25 cellular contexts compared by ENCODE assay signal in genomic region chr5:157599565-157599964, GRCh38. TPM values are rescaled to one million over a fixed set of nuclear protein-coding genes. Genes with fewer than 3 reads are reported as not detected.
DNase-seq lines count a peak whose midpoint lies in the region; ATAC-seq and TF ChIP-seq lines count a peak whose summit lies in the region.
"Had no signal": no experiment of that assay in that cellular context is flagged by ENCODE, and none has a peak within 500 bp of the region (broad histone marks: within the 10 kb centered on the region; RNA-seq: fewer than 3 reads in every experiment).

No MANE protein-coding gene starts in this region.

- in situ Hi-C loops in IMR-90 (cut with MboI; ENCODE audit: low sequenced_read_pairs), result no loop called here

- intact Hi-C loops in activated naive CD4-positive, alpha-beta T cell treated with anti-CD3 and anti-CD28 coated beads for 36 hours (cut with micrococcal nuclease), result no loop called here
- intact Hi-C loops in IMR-90 (cut with micrococcal nuclease), result no loop called here
- intact Hi-C loops in activated CD4-positive, alpha-beta memory T cell treated with anti-CD3 and anti-CD28 coated beads for 36 hours (cut with micrococcal nuclease), result loop anchor here (1.0 to 10.0 kb wide), 3 partner anchors 8 to 442 kb away; no protein-coding TSS in a partner anchor

- dilution Hi-C loops in IMR-90 (cut with HindIII; ENCODE audit: low sequenced_read_pairs, unreplicated experiment), result no loop called here

- ATAC-seq in IMR-90 (ENCODE audit: low read depth) (no peak), GM21825 (IDR thresholded peaks at IDR 0.05; ENCODE audit: unreplicated experiment) (no peak)
- ATAC-seq in stimulated activated memory B cell treated with anti-CD40 and anti-IgM and Interleukin-4, amounts not matched to agents 10 μg/mL and 1 μg/mL and 100 μg/mL, for 72 hours, result no peak
- ATAC-seq: Panc1, sciatic nerve, T-cell had no signal

- no peaks in the 10 kb centered on the region for H3K27me3 Mint-ChIP-seq in activated naive CD4-positive, alpha-beta T cell treated with anti-CD3 and anti-CD28 coated beads for 36 hours (ENCODE audit: low read depth)
- no peaks in the 10 kb centered on the region for H3K27me3 Mint-ChIP-seq in activated naive CD4-positive, alpha-beta T cell treated with anti-CD3 and anti-CD28 coated beads, Interleukin-2, amount 10 ng/mL, durations not matched to agents 7 days and 5 days
- no peaks in the 10 kb centered on the region for H3K27me3 Mint-ChIP-seq in activated CD4-positive, alpha-beta memory T cell treated with anti-CD3 and anti-CD28 coated beads for 36 hours
- H3K27me3 Mint-ChIP-seq in stimulated activated memory B cell treated with anti-CD40 and anti-IgM and Interleukin-4, amounts not matched to agents 10 μg/mL and 1 μg/mL and 100 μg/mL, for 72 hours, result no peaks in the 10 kb centered on the region
- H3K27me3 Mint-ChIP-seq in neural progenitor cell (ENCODE audit: insufficient read depth, low read depth), result peaks cover 5% of the 10 kb centered on the region
- H3K27me3 Mint-ChIP-seq: CD4-positive, alpha-beta memory T cell had no signal

- H2AK5ac ChIP-seq in IMR-90 (ENCODE audit: low read depth, low read length), result no peak overlapping the region

- H3K4me2 ChIP-seq in IMR-90 (ENCODE audit: low read depth, low read length) (no peak overlapping the region), neural progenitor cell (no peak overlapping the region)

- no peak for DNase-seq in activated naive CD4-positive, alpha-beta T cell treated with anti-CD3 and anti-CD28 coated beads for 36 hours
- DNase-seq in activated naive CD4-positive, alpha-beta T cell treated with anti-CD3 and anti-CD28 coated beads, Interleukin-2, amount 10 ng/mL, durations not matched to agents 7 days and 5 days, result no peak
- DNase-seq in IMR-90 (no peak), neural progenitor cell (ENCODE audit: low spot score) (no peak)
- DNase-seq in activated CD4-positive, alpha-beta memory T cell treated with anti-CD3 and anti-CD28 coated beads for 36 hours, result no peak
- DNase-seq: activated CD8-positive, alpha-beta memory T cell treated with anti-CD3 and anti-CD28 coated beads for 24 hours; amygdala; CD4-positive, alpha-beta memory T cell; islet precursor cell; Kasumi-1; NCI-H1092; NCI-H2029; NCI-H345; NCI-H774; SJCRH30; T-cell had no signal

- TF ChIP-seq CTCF in IMR-90 (conservative IDR thresholded peaks at IDR 0.05; ENCODE audit: low read depth, low read length), result no peak
- no peak for TF ChIP-seq CTCF in neural progenitor cell (IDR thresholded peaks at IDR 0.05)

- H2BK5ac ChIP-seq in IMR-90 (ENCODE audit: low read depth, low read length, poor library complexity, severe bottlenecking), result no peak overlapping the region

- no peak overlapping the region for H2BK20ac ChIP-seq in IMR-90 (ENCODE audit: low read depth, low read length)

- no peak for TF ChIP-seq RAD21 in IMR-90 (IDR thresholded peaks at IDR 0.05; ENCODE audit: low read length)

- no peaks in the 10 kb centered on the region for H4K20me1 ChIP-seq in IMR-90 (ENCODE audit: insufficient read depth, low read length)
- no peaks in the 10 kb centered on the region for H4K20me1 ChIP-seq in neural progenitor cell (ENCODE audit: low read depth)

- TF ChIP-seq POLR2A in IMR-90 (IDR thresholded peaks at IDR 0.05; ENCODE audit: low read depth, low read length), result no peak

- peaks cover 97% of the 10 kb centered on the region for H3K4me1 Mint-ChIP-seq in activated naive CD4-positive, alpha-beta T cell treated with anti-CD3 and anti-CD28 coated beads for 36 hours (ENCODE audit: low read depth)
- H3K4me1 Mint-ChIP-seq in activated naive CD4-positive, alpha-beta T cell treated with anti-CD3 and anti-CD28 coated beads, Interleukin-2, amount 10 ng/mL, durations not matched to agents 7 days and 5 days, result peaks cover 97% of the 10 kb centered on the region
- peaks cover 95% of the 10 kb centered on the region for H3K4me1 Mint-ChIP-seq in activated CD4-positive, alpha-beta memory T cell treated with anti-CD3 and anti-CD28 coated beads for 36 hours (ENCODE audit: low read depth)
- H3K4me1 Mint-ChIP-seq in stimulated activated memory B cell treated with anti-CD40 and anti-IgM and Interleukin-4, amounts not matched to agents 10 μg/mL and 1 μg/mL and 100 μg/mL, for 72 hours, result peaks cover 83% of the 10 kb centered on the region
- peaks cover 5% of the 10 kb centered on the region for H3K4me1 Mint-ChIP-seq in neural progenitor cell

- H3K9ac ChIP-seq in IMR-90 (ENCODE audit: low read depth, low read length), result no peak overlapping the region
- H3K9ac ChIP-seq in neural progenitor cell, result no peak overlapping the region

- no peak overlapping the region for H3K23ac ChIP-seq in IMR-90 (ENCODE audit: low read depth, low read length)

- H2BK15ac ChIP-seq in IMR-90 (ENCODE audit: low read depth, low read length), result no peak overlapping the region

- POLR2A ChIA-PET in IMR-90 (lab: Charles Lee; ENCODE audit: unreplicated experiment), result no interaction called here
- POLR2A ChIA-PET in activated CD4-positive, alpha-beta memory T cell treated with anti-CD3 and anti-CD28 coated beads for 36 hours (lab: Charles Lee), result interaction anchor here (0.7 to 0.9 kb wide), 2 partner anchors 8 to 13 kb away, joined by 3 read pairs; no protein-coding TSS in a partner anchor

- H3K4me3 ChIP-seq in IMR-90 (ENCODE audit: insufficient read depth, low read depth, low read length) (no peak overlapping the region), neural progenitor cell (no peak overlapping the region)
- H3K4me3 ChIP-seq: coronary artery, SJCRH30 had no signal

- WGBS in IMR-90 (ENCODE audit: extremely low coverage in 2 of 2, insufficient read length in 1 of 2), 2 experiments, result no CpG with 5 or more reads among the region's 3 CpGs

- BruUV-seq in IMR-90 (replicated peaks; lab: Mats Ljungman, UMichigan), result no TSS peak

- H3K4ac ChIP-seq in IMR-90 (ENCODE audit: low read depth, low read length), result no peak overlapping the region

- no peaks in the 10 kb centered on the region for H3K79me1 ChIP-seq in IMR-90 (ENCODE audit: low read depth in 1 of 2, low read length in 2 of 2)

- H3K79me2 ChIP-seq in neural progenitor cell (ENCODE audit: low read depth), result no peaks in the 10 kb centered on the region

- H2BK120ac ChIP-seq in IMR-90 (ENCODE audit: low read depth, low read length), result 0 out of 2 replicates have a peak overlapping the region, but pooled peaks have one; percentile 52

- no peak overlapping the region for H3K14ac ChIP-seq in IMR-90 (replicated peaks; ENCODE audit: low read depth, low read length)

- H3K4me1 ChIP-seq in IMR-90 (ENCODE audit: control insufficient read depth, insufficient read depth, low read length) (peaks cover 7% of the 10 kb centered on the region), neural progenitor cell (no peaks in the 10 kb centered on the region)

- H3K18ac ChIP-seq in IMR-90 (ENCODE audit: low read depth, low read length), result no peak overlapping the region

- H3K27me3 ChIP-seq in IMR-90 (ENCODE audit: control insufficient read depth, insufficient read depth, low read length), result no peaks in the 10 kb centered on the region
- H3K27me3 ChIP-seq in neural progenitor cell, result no peaks in the 10 kb centered on the region
- H3K27me3 ChIP-seq: SJCRH30 had no signal

- H3K27ac ChIP-seq in IMR-90 (ENCODE audit: insufficient read depth, low read length) (no peak overlapping the region), neural progenitor cell (no peak overlapping the region)
- H3K27ac ChIP-seq: coronary artery, SJCRH30 had no signal

- CTCF ChIA-PET in activated naive CD4-positive, alpha-beta T cell treated with anti-CD3 and anti-CD28 coated beads for 36 hours (lab: Charles Lee), result interaction anchor here (0.7 kb wide), 1 partner anchor 254 kb away, joined by 3 read pairs; no protein-coding TSS in a partner anchor
- CTCF ChIA-PET in activated naive CD4-positive, alpha-beta T cell treated with anti-CD3 and anti-CD28 coated beads, Interleukin-2, amount 10 ng/mL, durations not matched to agents 7 days and 5 days (lab: Charles Lee), result interaction anchor here (1.2 kb wide), 1 partner anchor 19 kb away, joined by 3 read pairs; no protein-coding TSS in a partner anchor
- CTCF ChIA-PET in IMR-90 (lab: Yijun Ruan, JAX), result no interaction called here
- CTCF ChIA-PET in activated CD4-positive, alpha-beta memory T cell treated with anti-CD3 and anti-CD28 coated beads for 36 hours (lab: Charles Lee), result no interaction called here

- no peak overlapping the region for H3K4me3 Mint-ChIP-seq in activated naive CD4-positive, alpha-beta T cell treated with anti-CD3 and anti-CD28 coated beads for 36 hours
- no peak overlapping the region for H3K4me3 Mint-ChIP-seq in activated naive CD4-positive, alpha-beta T cell treated with anti-CD3 and anti-CD28 coated beads, Interleukin-2, amount 10 ng/mL, durations not matched to agents 7 days and 5 days
- no peak overlapping the region for H3K4me3 Mint-ChIP-seq in activated CD4-positive, alpha-beta memory T cell treated with anti-CD3 and anti-CD28 coated beads for 36 hours
- no peak overlapping the region for H3K4me3 Mint-ChIP-seq in stimulated activated memory B cell treated with anti-CD40 and anti-IgM and Interleukin-4, amounts not matched to agents 10 μg/mL and 1 μg/mL and 100 μg/mL, for 72 hours
- no peak overlapping the region for H3K4me3 Mint-ChIP-seq in neural progenitor cell
- H3K4me3 Mint-ChIP-seq: neural crest cell, T-cell had no signal

- peak overlapping the region; percentile 92 for H3K27ac Mint-ChIP-seq in activated naive CD4-positive, alpha-beta T cell treated with anti-CD3 and anti-CD28 coated beads for 36 hours
- no peak overlapping the region for H3K27ac Mint-ChIP-seq in activated naive CD4-positive, alpha-beta T cell treated with anti-CD3 and anti-CD28 coated beads, Interleukin-2, amount 10 ng/mL, durations not matched to agents 7 days and 5 days
- peak overlapping the region; percentile 91 for H3K27ac Mint-ChIP-seq in activated CD4-positive, alpha-beta memory T cell treated with anti-CD3 and anti-CD28 coated beads for 36 hours
- H3K27ac Mint-ChIP-seq in stimulated activated memory B cell treated with anti-CD40 and anti-IgM and Interleukin-4, amounts not matched to agents 10 μg/mL and 1 μg/mL and 100 μg/mL, for 72 hours, result peak overlapping the region; percentile 82
- no peak overlapping the region for H3K27ac Mint-ChIP-seq in neural progenitor cell

- no peak overlapping the region for H4K91ac ChIP-seq in IMR-90 (ENCODE audit: insufficient read depth, low read depth, low read length)

- no peaks in the 10 kb centered on the region for H3K36me3 Mint-ChIP-seq in activated naive CD4-positive, alpha-beta T cell treated with anti-CD3 and anti-CD28 coated beads for 36 hours (ENCODE audit: low read depth)
- H3K36me3 Mint-ChIP-seq in activated naive CD4-positive, alpha-beta T cell treated with anti-CD3 and anti-CD28 coated beads, Interleukin-2, amount 10 ng/mL, durations not matched to agents 7 days and 5 days, result peaks cover 17% of the 10 kb centered on the region
- peaks cover 2% of the 10 kb centered on the region for H3K36me3 Mint-ChIP-seq in activated CD4-positive, alpha-beta memory T cell treated with anti-CD3 and anti-CD28 coated beads for 36 hours
- no peaks in the 10 kb centered on the region for H3K36me3 Mint-ChIP-seq in stimulated activated memory B cell treated with anti-CD40 and anti-IgM and Interleukin-4, amounts not matched to agents 10 μg/mL and 1 μg/mL and 100 μg/mL, for 72 hours
- H3K36me3 Mint-ChIP-seq in neural progenitor cell, result no peaks in the 10 kb centered on the region
- H3K36me3 Mint-ChIP-seq: CD4-positive, alpha-beta memory T cell; T-cell had no signal

- no peak overlapping the region for H2AFZ ChIP-seq in IMR-90 (replicated peaks; ENCODE audit: low read length, poor library complexity)
- no peak overlapping the region for H2AFZ ChIP-seq in neural progenitor cell (replicated peaks)

- H2AK9ac ChIP-seq in IMR-90 (replicated peaks; ENCODE audit: low read depth, low read length, poor library complexity), result no peak overlapping the region

- H4K5ac ChIP-seq in IMR-90 (ENCODE audit: low read depth, low read length), result no peak overlapping the region

- H3K56ac ChIP-seq in IMR-90 (ENCODE audit: extremely low read depth, insufficient read depth, low read length), result no peak overlapping the region

- H4K8ac ChIP-seq in IMR-90 (ENCODE audit: low read depth in 2 of 2, low read length in 2 of 2), result no peak overlapping the region

- no peaks in the 10 kb centered on the region for H3K36me3 ChIP-seq in IMR-90 (ENCODE audit: control insufficient read depth, insufficient read depth, low read length)
- H3K36me3 ChIP-seq in neural progenitor cell, result no peaks in the 10 kb centered on the region
- H3K36me3 ChIP-seq: SJCRH30 had no signal

- H3K9me3 ChIP-seq in IMR-90 (ENCODE audit: control insufficient read depth, insufficient read depth, low read length) (no peaks in the 10 kb centered on the region), neural progenitor cell (ENCODE audit: low read depth) (no peaks in the 10 kb centered on the region)

- H3F3A ChIP-seq in neural progenitor cell (ENCODE audit: low read depth), result no peaks in the 10 kb centered on the region

- peaks cover 13% of the 10 kb centered on the region; the same call in 1 of the 2 replicates for H3K9me1 ChIP-seq in IMR-90 (ENCODE audit: insufficient read depth, low read length)

- H3K9me3 Mint-ChIP-seq in activated naive CD4-positive, alpha-beta T cell treated with anti-CD3 and anti-CD28 coated beads for 36 hours, result peaks cover 4% of the 10 kb centered on the region
- peaks cover 8% of the 10 kb centered on the region for H3K9me3 Mint-ChIP-seq in activated naive CD4-positive, alpha-beta T cell treated with anti-CD3 and anti-CD28 coated beads, Interleukin-2, amount 10 ng/mL, durations not matched to agents 7 days and 5 days
- H3K9me3 Mint-ChIP-seq in activated CD4-positive, alpha-beta memory T cell treated with anti-CD3 and anti-CD28 coated beads for 36 hours, result no peaks in the 10 kb centered on the region
- H3K9me3 Mint-ChIP-seq in stimulated activated memory B cell treated with anti-CD40 and anti-IgM and Interleukin-4, amounts not matched to agents 10 μg/mL and 1 μg/mL and 100 μg/mL, for 72 hours, result no peaks in the 10 kb centered on the region
- H3K9me3 Mint-ChIP-seq in neural progenitor cell, result no peaks in the 10 kb centered on the region
- H3K9me3 Mint-ChIP-seq: CD4-positive, alpha-beta memory T cell; T-cell had no signal

RNA-seq across cellular contexts. Expression of gene ADAM19, which starts 24.0 kb away (rescaled TPM):
- total RNA-seq in activated naive CD4-positive, alpha-beta T cell treated with anti-CD3 and anti-CD28 coated beads for 36 hours, result 10 to 100 TPM; 37.3 to 39.3 TPM
- 35.5 and 38.3 TPM in 2 replicates for total RNA-seq in IMR-90 (2012; rRNA removed)
- polyA plus RNA-seq in IMR-90 (2012; rRNA removed), result 47.8 and 49.2 TPM in 2 replicates
- 25.7 and 37.1 TPM in 2 replicates for polyA plus RNA-seq in IMR-90 (2012; cell fraction: cytosol; rRNA removed)
- 70.4 and 79.6 TPM in 2 replicates for polyA plus RNA-seq in IMR-90 (2012; cell fraction: nucleus; rRNA removed; ENCODE audit: low replicate concordance)
- total RNA-seq in activated CD4-positive, alpha-beta memory T cell treated with anti-CD3 and anti-CD28 coated beads for 36 hours, result 100 to 1,000 TPM; 107 to 111 TPM
- 11.5 and 20.9 TPM in 2 replicates for total RNA-seq in neural progenitor cell (ENCODE audit: low replicate concordance)

RNA-seq across cellular contexts. Expression of gene SOX30, which starts 52.7 kb away (rescaled TPM):
- under 1 TPM; 0.36 to 0.57 TPM for total RNA-seq in activated naive CD4-positive, alpha-beta T cell treated with anti-CD3 and anti-CD28 coated beads for 36 hours
- total RNA-seq in IMR-90 (2012; rRNA removed), result not detected in 2 replicates
- polyA plus RNA-seq in IMR-90 (2012; rRNA removed), result not detected in 2 replicates
- polyA plus RNA-seq in IMR-90 (2012; cell fraction: cytosol; rRNA removed), result 0.02 and 0.04 TPM in 2 replicates
- 0.06 TPM in 1 of 2 replicates, not detected in the other for polyA plus RNA-seq in IMR-90 (2012; cell fraction: nucleus; rRNA removed; ENCODE audit: low replicate concordance)
- under 1 TPM; 0.65 to 0.93 TPM for total RNA-seq in activated CD4-positive, alpha-beta memory T cell treated with anti-CD3 and anti-CD28 coated beads for 36 hours
- total RNA-seq in neural progenitor cell (ENCODE audit: low replicate concordance), result 0.06 and 0.17 TPM in 2 replicates
- total RNA-seq: bronchial epithelial cell, mononuclear cell, neural crest cell, SJCRH30, urinary bladder had no signal

Comparison
In these comparisons a context has a peak if more than half of its experiments do, and no peak if none do; other contexts are left out.
1. H3K27ac Mint-ChIP-seq: peak in activated naive CD4-positive, alpha-beta T cell treated with anti-CD3 and anti-CD28 coated beads for 36 hours (single experiment), activated CD4-positive, alpha-beta memory T cell treated with anti-CD3 and anti-CD28 coated beads for 36 hours (single experiment) and stimulated activated memory B cell treated with anti-CD40 and anti-IgM and Interleukin-4, amounts not matched to agents 10 μg/mL and 1 μg/mL and 100 μg/mL, for 72 hours (single experiment); none in activated naive CD4-positive, alpha-beta T cell treated with anti-CD3 and anti-CD28 coated beads, Interleukin-2, amount 10 ng/mL, durations not matched to agents 7 days and 5 days (single experiment) and neural progenitor cell (single experiment).
2. CTCF ChIA-PET loops: an anchor here in activated naive CD4-positive, alpha-beta T cell treated with anti-CD3 and anti-CD28 coated beads for 36 hours (0.7 kb wide) and activated naive CD4-positive, alpha-beta T cell treated with anti-CD3 and anti-CD28 coated beads, Interleukin-2, amount 10 ng/mL, durations not matched to agents 7 days and 5 days (1.2 kb wide); none called in IMR-90 and activated CD4-positive, alpha-beta memory T cell treated with anti-CD3 and anti-CD28 coated beads for 36 hours.